9 cellular contexts compared by ENCODE assay signal in the genomic region with DNA sequence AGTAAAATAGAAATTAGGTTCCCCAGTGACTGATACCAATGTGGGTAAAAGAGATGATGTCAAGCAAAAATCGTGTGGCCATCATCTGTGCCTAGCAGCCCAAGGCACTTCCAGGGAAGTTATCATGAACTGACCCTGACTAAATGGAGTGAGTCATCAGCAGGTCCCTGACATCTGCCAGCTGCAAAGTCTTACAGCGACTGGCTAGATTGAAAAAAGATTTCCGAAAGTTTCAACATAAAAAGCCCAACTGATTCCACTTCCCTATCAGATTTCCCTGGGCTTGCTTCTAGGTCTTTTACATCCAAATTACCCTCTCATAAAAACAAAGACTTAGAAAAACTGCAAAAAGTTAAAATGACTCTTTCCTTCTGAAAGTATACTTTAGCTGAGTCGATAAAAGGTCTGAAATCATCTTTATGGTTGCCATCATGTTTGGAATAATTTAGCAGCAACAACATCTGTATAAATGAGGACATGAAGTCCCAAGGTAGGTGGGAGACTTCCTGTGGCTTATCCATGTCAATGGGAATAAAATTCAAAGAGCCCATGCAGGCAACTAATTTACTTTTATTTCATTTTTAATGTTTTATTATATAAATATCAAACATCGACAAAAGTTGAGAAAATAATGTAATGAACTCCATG.
DNase-seq lines count a peak whose midpoint lies in the region; ATAC-seq, FAIRE-seq and TF ChIP-seq lines count a peak whose summit lies in the region.
"Had no signal": no experiment of that assay in that cellular context is flagged by ENCODE, and none has a peak within 500 bp of the region (broad histone marks: within the 10 kb centered on the region; RNA-seq: fewer than 3 reads in every experiment).

No MANE protein-coding gene starts in this region.

- intact Hi-C loops in gastrocnemius medialis (cut with DNase I; ENCODE audit: low total_unique reads) = no loop called here
- intact Hi-C loops in left lung (cut with DNase I) = no loop called here

- no peaks in the 10 kb centered on the region for H3K9me3 ChIP-seq in gastrocnemius medialis
- H3K9me3 ChIP-seq in left lung = no peaks in the 10 kb centered on the region

- H3K27me3 ChIP-seq in gastrocnemius medialis (no peaks in the 10 kb centered on the region), left lung (no peaks in the 10 kb centered on the region)

- H3K4me3 ChIP-seq in fibroblast of villous mesenchyme (ENCODE audit: low read depth, low read length) = no peak overlapping the region
- no peak overlapping the region for H3K4me3 ChIP-seq in gastrocnemius medialis
- H3K4me3 ChIP-seq in left lung = no peak overlapping the region

- no peak overlapping the region for H3K27ac ChIP-seq in gastrocnemius medialis
- H3K27ac ChIP-seq in left lung = no peak overlapping the region

- no peaks in the 10 kb centered on the region for H3K4me1 ChIP-seq in gastrocnemius medialis
- no peaks in the 10 kb centered on the region for H3K4me1 ChIP-seq in left lung

- peak; percentile 55 to 56 for ATAC-seq in gastrocnemius medialis
- no peak for ATAC-seq in left lung
- no peak for ATAC-seq in HG03175 (IDR thresholded peaks at IDR 0.05; ENCODE audit: unreplicated experiment)

- in situ Hi-C loops in gastrocnemius medialis (cut with MboI; ENCODE audit: low sequenced_read_pairs in 4 of 4) = no loop called here

- no peak for TF ChIP-seq POLR2A in H54 (IDR thresholded peaks at IDR 0.05; ENCODE audit: low read depth, low read length)
- TF ChIP-seq POLR2A in gastrocnemius medialis (IDR thresholded peaks at IDR 0.05) = no peak

- H3K36me3 ChIP-seq in gastrocnemius medialis (no peaks in the 10 kb centered on the region), left lung (no peaks in the 10 kb centered on the region)

- TF ChIP-seq CTCF in fibroblast of villous mesenchyme (IDR thresholded peaks at IDR 0.05; ENCODE audit: insufficient read depth, low read depth, low read length) (no peak), gastrocnemius medialis (IDR thresholded peaks at IDR 0.05 in 4 of 5, conservative IDR thresholded peaks at IDR 0.05 in 1 of 5) (no peak), left lung (IDR thresholded peaks at IDR 0.05) (no peak)

- peak; percentile 31 for DNase-seq in H54 (ENCODE audit: insufficient read length, low spot score)
- DNase-seq in RKO (ENCODE audit: low spot score) = peak; percentile 63
- peak; percentile 85 for DNase-seq in fibroblast of villous mesenchyme (ENCODE audit: low read depth)
- peak; percentile 14 to 39 for DNase-seq in gastrocnemius medialis
- no peak for DNase-seq in left lung
- DNase-seq in NCI-H1048 (lab: John Stamatoyannopoulos, UW) = no peak
- DNase-seq: activated CD8-positive, alpha-beta memory T cell treated with anti-CD3 and anti-CD28 coated beads for 24 hours; caudate nucleus had no signal

- FAIRE-seq in H54 (lab: Jason Lieb, UNC) = peak; percentile 99

Comparison
In these comparisons a context has a peak if more than half of its experiments do, and no peak if none do; other contexts are left out.
1. DNase-seq: peak in H54 (single experiment), RKO (single experiment), fibroblast of villous mesenchyme (single experiment) and gastrocnemius medialis (2 of 2); none in left lung (0 of 2) and NCI-H1048 (single experiment).
2. ATAC-seq: peak in gastrocnemius medialis (2 of 2); none in left lung (single experiment) and HG03175 (single experiment).